12 cellular contexts compared by ENCODE assay signal in genomic region chr11:111922803-111923202, GRCh38. TPM values are rescaled to one million over a fixed set of nuclear protein-coding genes. Genes with fewer than 3 reads are reported as not detected.
DNase-seq lines count a peak whose midpoint lies in the region; ATAC-seq and TF ChIP-seq lines count a peak whose summit lies in the region.
"Had no signal": no experiment of that assay in that cellular context is flagged by ENCODE, and none has a peak within 500 bp of the region (broad histone marks: within the 10 kb centered on the region; RNA-seq: fewer than 3 reads in every experiment).

No MANE protein-coding gene starts in this region.

- no peak for TF ChIP-seq CTCF in left ventricle myocardium inferior (IDR thresholded peaks at IDR 0.05; ENCODE audit: borderline replicate concordance)
- TF ChIP-seq CTCF in gastrocnemius medialis (IDR thresholded peaks at IDR 0.05 in 4 of 5, conservative IDR thresholded peaks at IDR 0.05 in 1 of 5) = no peak

- H3K27ac ChIP-seq in angular gyrus (ENCODE audit: low read depth, low read length) = peak overlapping the region; percentile 89
- H3K27ac ChIP-seq in left ventricle myocardium inferior (replicated peaks) = peak overlapping the region; percentile 95
- peak overlapping the region; percentile 91 to 94 (median 92) for H3K27ac ChIP-seq in gastrocnemius medialis
- H3K27ac ChIP-seq: foreskin keratinocyte had no signal

- peak; percentile 45 to 59 for ATAC-seq in gastrocnemius medialis
- no peak for ATAC-seq in GM19455 (IDR thresholded peaks at IDR 0.05; ENCODE audit: unreplicated experiment)
- no peak for ATAC-seq in HG03565 (IDR thresholded peaks at IDR 0.05; ENCODE audit: unreplicated experiment)
- ATAC-seq: foreskin keratinocyte had no signal

- intact Hi-C loops in left ventricle myocardium inferior (cut with micrococcal nuclease) (no loop called here), gastrocnemius medialis (cut with DNase I; ENCODE audit: low total_unique reads) (no loop called here)

- H3K4me3 ChIP-seq in left ventricle myocardium inferior (peak overlapping the region; percentile 52), gastrocnemius medialis (peak overlapping the region; percentile 11 to 37 (median 30))

- H3K9me3 ChIP-seq in left ventricle myocardium inferior (replicated peaks) = no peaks in the 10 kb centered on the region
- no peaks in the 10 kb centered on the region for H3K9me3 ChIP-seq in gastrocnemius medialis

- H3K4me1 ChIP-seq in left ventricle myocardium inferior = peaks cover 85% of the 10 kb centered on the region
- H3K4me1 ChIP-seq in gastrocnemius medialis = peaks cover 67 to 79% of the 10 kb centered on the region in 2 donors

- H3K27me3 ChIP-seq in left ventricle myocardium inferior (ENCODE audit: low read depth) (no peaks in the 10 kb centered on the region), gastrocnemius medialis (no peaks in the 10 kb centered on the region)
- H3K27me3 ChIP-seq: foreskin keratinocyte had no signal

- no peak for TF ChIP-seq POLR2A in gastrocnemius medialis (IDR thresholded peaks at IDR 0.05)

- no peaks in the 10 kb centered on the region for H3K36me3 ChIP-seq in left ventricle myocardium inferior
- no peaks in the 10 kb centered on the region for H3K36me3 ChIP-seq in gastrocnemius medialis

- in situ Hi-C loops in gastrocnemius medialis (cut with MboI; ENCODE audit: low sequenced_read_pairs in 4 of 4) = no loop called here

- DNase-seq in GM03348 (ENCODE audit: low spot score) = peak; percentile 67
- no peak for DNase-seq in left ventricle myocardium inferior
- DNase-seq in gastrocnemius medialis = peak; percentile 61 to 86
- DNase-seq in HuH-7.5 (ENCODE audit: low spot score) = no peak
- DNase-seq in HT-29 (ENCODE audit: low spot score) = no peak
- DNase-seq: activated CD4-positive, alpha-beta T cell treated with anti-CD3 and anti-CD28 coated beads, Interleukin-2, amount 50 U/mL, for 1 hour; foreskin keratinocyte; NCI-H2107; stimulated activated CD4-positive, alpha-beta T cell treated with anti-CD3 and anti-CD28 coated beads, Interleukin-1b, Interleukin-23, amount 100 ng/mL, for 48 hours had no signal

RNA-seq across cellular contexts. Expression of gene C11orf52, which starts 4.1 kb away (rescaled TPM):
- total RNA-seq in left ventricle myocardium inferior = 1.2 TPM
- total RNA-seq in gastrocnemius medialis = 10 to 100 TPM in 2 of 4 donors, 1 to 10 TPM in 2; 6.3 to 23.8 (median 11.9) TPM
- 4.3 and 6.3 TPM in 2 replicates for total RNA-seq in HT-29 (2014; rRNA removed; shearing (Covaris generic))

RNA-seq across cellular contexts. Expression of gene HSPB2, which starts 10.3 kb away (rescaled TPM):
- total RNA-seq in left ventricle myocardium inferior (36.5 TPM), gastrocnemius medialis (1 to 10 TPM in 3 of 4 donors, under 1 TPM in 1; 0.41 to 4.6 (median 2.4) TPM)
- not detected in 2 replicates for total RNA-seq in HT-29 (2014; rRNA removed; shearing (Covaris generic))
- total RNA-seq: foreskin keratinocyte had no signal

RNA-seq across cellular contexts. Expression of gene CRYAB, which starts 11.2 kb away (rescaled TPM):
- total RNA-seq in left ventricle myocardium inferior (6,704 TPM), gastrocnemius medialis (1,000 to 10,000 TPM in 2 of 4 donors, 100 to 1,000 TPM in 2; 763 to 2,291 (median 1,427) TPM)
- total RNA-seq in HT-29 (2014; rRNA removed; shearing (Covaris generic)) = not detected in 2 replicates

RNA-seq across cellular contexts. Expression of gene DIXDC1, which starts 14.3 kb away (rescaled TPM):
- total RNA-seq in left ventricle myocardium inferior (20.2 TPM), gastrocnemius medialis (10 to 100 TPM in 1 of 4 donors, 1 to 10 TPM in 3; 1.9 to 10.4 (median 5.0) TPM)
- total RNA-seq in HT-29 (2014; rRNA removed; shearing (Covaris generic)) = 2.0 and 2.6 TPM in 2 replicates

RNA-seq across cellular contexts. Expression of gene CFAP68, which starts 43.5 kb away (rescaled TPM):
- total RNA-seq in left ventricle myocardium inferior (26.0 TPM), gastrocnemius medialis (10 to 100 TPM in 2 of 4 donors, 1 to 10 TPM in 2; 8.2 to 20.9 (median 9.8) TPM)
- 8.8 and 11.9 TPM in 2 replicates for total RNA-seq in HT-29 (2014; rRNA removed; shearing (Covaris generic))

Comparison
In these comparisons a context has a peak if more than half of its experiments do, and no peak if none do; other contexts are left out.
1. DNase-seq: peak in GM03348 (single experiment) and gastrocnemius medialis (2 of 2); none in left ventricle myocardium inferior (single experiment), HuH-7.5 (single experiment) and HT-29 (single experiment).
2. ATAC-seq: peak in gastrocnemius medialis (2 of 2); none in GM19455 (single experiment) and HG03565 (single experiment).
3. RNA of gene CRYAB, which starts 11.2 kb away (total RNA-seq): 6,704 TPM in left ventricle myocardium inferior (single experiment) and 763 to 2,291 TPM in gastrocnemius medialis; not detected in HT-29; every median in the first group is over 100 times any median in the second.
4. Peak in every context shown above with its lines, with median percentiles within 50 percentile points of each other: H3K27ac ChIP-seq.